In genomic region chr6:119280586-119281163, GRCh38 we compare ENCODE assay signal across 2 cellular contexts.
TF ChIP-seq lines count a peak whose summit lies in the region.

No MANE protein-coding gene starts in this region.

TF ChIP-seq in HCT116, 20 proteins besides CTCF, POLR2A, EP300 and RAD21 (continued from another document):
- TF ChIP-seq REST (IDR thresholded peaks at IDR 0.05; ENCODE audit: low read depth) (no peak), YY1 (IDR thresholded peaks at IDR 0.05; ENCODE audit: extremely low read depth, insufficient replicate concordance, low read depth, low read length) (no peak), TCF7L2 (IDR thresholded peaks at IDR 0.05; ENCODE audit: borderline replicate concordance, extremely low read depth, insufficient read depth, insufficient read length) (no peak), ZNF274 (IDR thresholded peaks at IDR 0.05; ENCODE audit: low read depth, low read length) (no peak), FOSL1 (IDR thresholded peaks at IDR 0.05; ENCODE audit: low read depth) (no peak), ELF1 (IDR thresholded peaks at IDR 0.05; ENCODE audit: borderline replicate concordance, low read depth) (no peak), CEBPB (IDR thresholded peaks at IDR 0.05; ENCODE audit: low read depth) (no peak), EZH2phosphoT487 (IDR thresholded peaks at IDR 0.05; ENCODE audit: borderline replicate concordance) (no peak), SRF (IDR thresholded peaks at IDR 0.05; ENCODE audit: low read depth) (no peak), SIN3A (IDR thresholded peaks at IDR 0.05; ENCODE audit: low read depth) (no peak)
- TF ChIP-seq, protein P1, sequence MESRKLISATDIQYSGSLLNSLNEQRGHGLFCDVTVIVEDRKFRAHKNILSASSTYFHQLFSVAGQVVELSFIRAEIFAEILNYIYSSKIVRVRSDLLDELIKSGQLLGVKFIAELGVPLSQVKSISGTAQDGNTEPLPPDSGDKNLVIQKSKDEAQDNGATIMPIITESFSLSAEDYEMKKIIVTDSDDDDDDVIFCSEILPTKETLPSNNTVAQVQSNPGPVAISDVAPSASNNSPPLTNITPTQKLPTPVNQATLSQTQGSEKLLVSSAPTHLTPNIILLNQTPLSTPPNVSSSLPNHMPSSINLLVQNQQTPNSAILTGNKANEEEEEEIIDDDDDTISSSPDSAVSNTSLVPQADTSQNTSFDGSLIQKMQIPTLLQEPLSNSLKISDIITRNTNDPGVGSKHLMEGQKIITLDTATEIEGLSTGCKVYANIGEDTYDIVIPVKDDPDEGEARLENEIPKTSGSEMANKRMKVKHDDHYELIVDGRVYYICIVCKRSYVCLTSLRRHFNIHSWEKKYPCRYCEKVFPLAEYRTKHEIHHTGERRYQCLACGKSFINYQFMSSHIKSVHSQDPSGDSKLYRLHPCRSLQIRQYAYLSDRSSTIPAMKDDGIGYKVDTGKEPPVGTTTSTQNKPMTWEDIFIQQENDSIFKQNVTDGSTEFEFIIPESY (IDR thresholded peaks at IDR 0.05; ENCODE audit: extremely low read depth, insufficient replicate concordance, low read length): no peak

TF ChIP-seq in SK-N-SH treated with all-trans-retinoic acid at 6 μM for 48 hours, 23 proteins besides CTCF, POLR2A, EP300 and RAD21 (continued from another document):
- TF ChIP-seq CSRNP3 (CRISPR knock-in tag; IDR thresholded peaks at IDR 0.05) (no peak), SNAI2 (CRISPR knock-in tag; IDR thresholded peaks at IDR 0.05) (no peak), ZNF70 (CRISPR knock-in tag; IDR thresholded peaks at IDR 0.05) (no peak), GLIS3 (CRISPR knock-in tag; IDR thresholded peaks at IDR 0.05) (no peak), PPARA (CRISPR knock-in tag; IDR thresholded peaks at IDR 0.05; ENCODE audit: borderline replicate concordance) (no peak)
